In the genomic region with DNA sequence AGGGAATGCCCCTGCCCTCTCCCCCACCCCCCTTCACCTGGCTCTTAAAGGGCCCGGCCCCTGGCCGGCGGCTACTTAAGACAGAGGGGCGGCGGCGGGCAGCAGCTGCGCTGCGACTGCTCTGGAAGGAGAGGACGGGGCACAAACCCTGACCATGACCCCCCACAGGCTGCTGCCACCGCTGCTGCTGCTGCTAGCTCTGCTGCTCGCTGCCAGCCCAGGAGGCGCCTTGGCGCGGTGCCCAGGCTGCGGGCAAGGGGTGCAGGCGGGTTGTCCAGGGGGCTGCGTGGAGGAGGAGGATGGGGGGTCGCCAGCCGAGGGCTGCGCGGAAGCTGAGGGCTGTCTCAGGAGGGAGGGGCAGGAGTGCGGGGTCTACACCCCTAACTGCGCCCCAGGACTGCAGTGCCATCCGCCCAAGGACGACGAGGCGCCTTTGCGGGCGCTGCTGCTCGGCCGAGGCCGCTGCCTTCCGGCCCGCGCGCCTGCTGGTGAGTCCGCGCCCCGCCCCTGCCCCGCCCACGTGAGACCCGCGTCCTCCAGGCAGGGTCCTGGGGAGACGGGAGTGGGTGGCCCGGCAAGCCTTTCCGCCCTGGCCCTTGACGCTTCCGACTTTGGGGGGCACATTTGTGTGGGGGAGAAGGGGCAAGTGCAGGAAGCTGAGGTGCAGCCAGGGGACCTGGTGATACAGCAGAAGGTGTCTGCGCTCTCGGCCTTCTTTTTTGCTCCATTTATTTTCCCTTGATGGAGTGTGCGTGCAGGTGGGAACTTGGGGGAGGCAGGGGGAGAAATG, we compare ENCODE assay signal across 1 cellular context.
TF ChIP-seq lines count a peak whose summit lies in the region.

A gene with protein sequence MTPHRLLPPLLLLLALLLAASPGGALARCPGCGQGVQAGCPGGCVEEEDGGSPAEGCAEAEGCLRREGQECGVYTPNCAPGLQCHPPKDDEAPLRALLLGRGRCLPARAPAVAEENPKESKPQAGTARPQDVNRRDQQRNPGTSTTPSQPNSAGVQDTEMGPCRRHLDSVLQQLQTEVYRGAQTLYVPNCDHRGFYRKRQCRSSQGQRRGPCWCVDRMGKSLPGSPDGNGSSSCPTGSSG (plus strand): TSS at position 104 of the 790 bp plus-strand sequence. CDS start 51 bp downstream, at position 155.

TF ChIP-seq in neural cell, 6 proteins besides CTCF, POLR2A, EP300 and RAD21 (continued from another document):
- TF ChIP-seq, protein P1, sequence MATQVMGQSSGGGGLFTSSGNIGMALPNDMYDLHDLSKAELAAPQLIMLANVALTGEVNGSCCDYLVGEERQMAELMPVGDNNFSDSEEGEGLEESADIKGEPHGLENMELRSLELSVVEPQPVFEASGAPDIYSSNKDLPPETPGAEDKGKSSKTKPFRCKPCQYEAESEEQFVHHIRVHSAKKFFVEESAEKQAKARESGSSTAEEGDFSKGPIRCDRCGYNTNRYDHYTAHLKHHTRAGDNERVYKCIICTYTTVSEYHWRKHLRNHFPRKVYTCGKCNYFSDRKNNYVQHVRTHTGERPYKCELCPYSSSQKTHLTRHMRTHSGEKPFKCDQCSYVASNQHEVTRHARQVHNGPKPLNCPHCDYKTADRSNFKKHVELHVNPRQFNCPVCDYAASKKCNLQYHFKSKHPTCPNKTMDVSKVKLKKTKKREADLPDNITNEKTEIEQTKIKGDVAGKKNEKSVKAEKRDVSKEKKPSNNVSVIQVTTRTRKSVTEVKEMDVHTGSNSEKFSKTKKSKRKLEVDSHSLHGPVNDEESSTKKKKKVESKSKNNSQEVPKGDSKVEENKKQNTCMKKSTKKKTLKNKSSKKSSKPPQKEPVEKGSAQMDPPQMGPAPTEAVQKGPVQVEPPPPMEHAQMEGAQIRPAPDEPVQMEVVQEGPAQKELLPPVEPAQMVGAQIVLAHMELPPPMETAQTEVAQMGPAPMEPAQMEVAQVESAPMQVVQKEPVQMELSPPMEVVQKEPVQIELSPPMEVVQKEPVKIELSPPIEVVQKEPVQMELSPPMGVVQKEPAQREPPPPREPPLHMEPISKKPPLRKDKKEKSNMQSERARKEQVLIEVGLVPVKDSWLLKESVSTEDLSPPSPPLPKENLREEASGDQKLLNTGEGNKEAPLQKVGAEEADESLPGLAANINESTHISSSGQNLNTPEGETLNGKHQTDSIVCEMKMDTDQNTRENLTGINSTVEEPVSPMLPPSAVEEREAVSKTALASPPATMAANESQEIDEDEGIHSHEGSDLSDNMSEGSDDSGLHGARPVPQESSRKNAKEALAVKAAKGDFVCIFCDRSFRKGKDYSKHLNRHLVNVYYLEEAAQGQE (IDR thresholded peaks at IDR 0.05; ENCODE audit: borderline replicate concordance) = no peak
